8 cellular contexts compared by ENCODE assay signal in the genomic region with DNA sequence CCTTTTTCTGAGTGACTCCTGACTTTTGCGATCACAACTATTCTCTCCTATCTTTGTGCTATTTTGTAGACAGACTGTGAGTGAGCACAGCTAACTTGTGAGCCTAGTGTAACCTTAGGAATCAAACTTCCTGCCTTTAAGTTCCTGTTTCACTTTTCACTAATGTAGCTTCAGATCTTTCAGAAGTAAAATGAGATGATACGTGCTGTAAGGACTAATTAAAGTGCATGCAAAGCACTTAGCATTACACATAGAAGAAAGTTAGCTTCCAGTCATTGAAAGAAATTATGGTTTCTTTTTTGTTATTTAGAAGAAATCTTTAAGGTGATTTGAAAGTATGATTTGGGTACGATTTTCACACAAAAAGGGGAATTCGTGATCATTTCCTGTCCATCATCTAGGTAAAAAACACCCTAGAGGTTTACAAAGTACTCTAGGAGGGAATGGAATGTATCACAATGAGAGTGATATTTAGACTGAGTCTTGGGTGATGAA.
DNase-seq lines count a peak whose midpoint lies in the region; ATAC-seq, FAIRE-seq and TF ChIP-seq lines count a peak whose summit lies in the region.

No MANE protein-coding gene starts in this region.

- TF ChIP-seq CTCF in heart left ventricle (IDR thresholded peaks at IDR 0.05) (no peak), D721Med (IDR thresholded peaks at IDR 0.05; ENCODE audit: insufficient read depth, missing control alignments) (no peak)

- FAIRE-seq in D721Med (lab: Jason Lieb, UNC) = no peak

- peak in 3 of 4 donors; percentile 36 to 58 (median 43) for ATAC-seq in heart left ventricle
- ATAC-seq in HG03066 (IDR thresholded peaks at IDR 0.05; ENCODE audit: low read depth, unreplicated experiment) = peak; percentile 66
- peak; percentile 86 for ATAC-seq in stimulated activated effector memory CD8-positive, alpha-beta T cell treated with anti-CD3 and anti-CD28 coated beads, Interleukin-12 subunit alpha, Interleukin-12 subunit beta, amount 100 ng/mL, for 72 hours

- no peaks in the 10 kb centered on the region for H3K9me3 Mint-ChIP-seq in T-helper 2 cell treated with Interferon-gamma antibody and Interleukin-4, amounts not matched to agents 5 μg/mL and 100 μg/mL, for 36 hours
- peaks cover 6% of the 10 kb centered on the region for H3K9me3 Mint-ChIP-seq in stimulated activated effector memory CD8-positive, alpha-beta T cell treated with anti-CD3 and anti-CD28 coated beads, Interleukin-12 subunit alpha, Interleukin-12 subunit beta, amount 100 ng/mL, for 72 hours

- peak overlapping the region in 6 of 12 donors; percentile 1 to 36 (median 6) for H3K4me3 ChIP-seq in heart left ventricle

- peak overlapping the region in 4 of 12 donors; percentile 36 to 91 (median 54) for H3K27ac ChIP-seq in heart left ventricle

- peaks cover 36% of the 10 kb centered on the region for H3K4me1 Mint-ChIP-seq in T-helper 2 cell treated with Interferon-gamma antibody and Interleukin-4, amounts not matched to agents 5 μg/mL and 100 μg/mL, for 36 hours (ENCODE audit: low read depth)
- peaks cover 34% of the 10 kb centered on the region for H3K4me1 Mint-ChIP-seq in stimulated activated effector memory CD8-positive, alpha-beta T cell treated with anti-CD3 and anti-CD28 coated beads, Interleukin-12 subunit alpha, Interleukin-12 subunit beta, amount 100 ng/mL, for 72 hours

- WGBS in heart left ventricle, 4 donors = 57 to 62% (median 60%) methylated on average over 4 of the region's 4 CpGs

- intact Hi-C loops in heart left ventricle (cut with DNase I) = loop anchor here in 1 of 10 donors (10.0 kb wide), 1 partner anchor 124 kb away; a partner anchor contains a TSS
- intact Hi-C loops in cardiac septum (cut with DNase I) = no loop called here

- H3K4me1 ChIP-seq in heart left ventricle = peaks cover 0 to 39% (median 0%) of the 10 kb centered on the region in 12 donors

- H3K9me3 ChIP-seq in heart left ventricle = no peaks in the 10 kb centered on the region

- H3K27me3 Mint-ChIP-seq in T-helper 2 cell treated with Interferon-gamma antibody and Interleukin-4, amounts not matched to agents 5 μg/mL and 100 μg/mL, for 36 hours (ENCODE audit: low read depth) = no peaks in the 10 kb centered on the region

- H3K27me3 ChIP-seq in heart left ventricle = no peaks in the 10 kb centered on the region

- TF ChIP-seq POLR2A in heart left ventricle (IDR thresholded peaks at IDR 0.05) = no peak

- DNase-seq in heart left ventricle = no peak
- no peak for DNase-seq in cardiac septum (ENCODE audit: low spot score)
- no peak for DNase-seq in T-helper 2 cell treated with Interferon-gamma antibody and Interleukin-4, amounts not matched to agents 5 μg/mL and 100 μg/mL, for 36 hours (ENCODE audit: low spot score)
- no peak for DNase-seq in stimulated activated effector memory CD8-positive, alpha-beta T cell treated with anti-CD3 and anti-CD28 coated beads, Interleukin-12 subunit alpha, Interleukin-12 subunit beta, amount 100 ng/mL, for 72 hours (ENCODE audit: low spot score in 2 of 2)
- DNase-seq in NCI-H187 (lab: John Stamatoyannopoulos, UW) = no peak
- no peak for DNase-seq in amniotic stem cell (lab: John Stamatoyannopoulos, UW)
- DNase-seq in D721Med (ENCODE audit: insufficient read length, low spot score) = no peak

- no peaks in the 10 kb centered on the region for H3K36me3 ChIP-seq in heart left ventricle

- H3K27ac Mint-ChIP-seq in T-helper 2 cell treated with Interferon-gamma antibody and Interleukin-4, amounts not matched to agents 5 μg/mL and 100 μg/mL, for 36 hours = peak overlapping the region; percentile 96
- peak overlapping the region; percentile 85 for H3K27ac Mint-ChIP-seq in stimulated activated effector memory CD8-positive, alpha-beta T cell treated with anti-CD3 and anti-CD28 coated beads, Interleukin-12 subunit alpha, Interleukin-12 subunit beta, amount 100 ng/mL, for 72 hours

- H3K4me3 Mint-ChIP-seq in T-helper 2 cell treated with Interferon-gamma antibody and Interleukin-4, amounts not matched to agents 5 μg/mL and 100 μg/mL, for 36 hours = peak overlapping the region; percentile 84
- peak overlapping the region; percentile 55 for H3K4me3 Mint-ChIP-seq in stimulated activated effector memory CD8-positive, alpha-beta T cell treated with anti-CD3 and anti-CD28 coated beads, Interleukin-12 subunit alpha, Interleukin-12 subunit beta, amount 100 ng/mL, for 72 hours

- no peaks in the 10 kb centered on the region for H3K36me3 Mint-ChIP-seq in T-helper 2 cell treated with Interferon-gamma antibody and Interleukin-4, amounts not matched to agents 5 μg/mL and 100 μg/mL, for 36 hours (ENCODE audit: low read depth)
- no peaks in the 10 kb centered on the region for H3K36me3 Mint-ChIP-seq in stimulated activated effector memory CD8-positive, alpha-beta T cell treated with anti-CD3 and anti-CD28 coated beads, Interleukin-12 subunit alpha, Interleukin-12 subunit beta, amount 100 ng/mL, for 72 hours
